ENCODE assay signal across 16 cellular contexts in the genomic region with DNA sequence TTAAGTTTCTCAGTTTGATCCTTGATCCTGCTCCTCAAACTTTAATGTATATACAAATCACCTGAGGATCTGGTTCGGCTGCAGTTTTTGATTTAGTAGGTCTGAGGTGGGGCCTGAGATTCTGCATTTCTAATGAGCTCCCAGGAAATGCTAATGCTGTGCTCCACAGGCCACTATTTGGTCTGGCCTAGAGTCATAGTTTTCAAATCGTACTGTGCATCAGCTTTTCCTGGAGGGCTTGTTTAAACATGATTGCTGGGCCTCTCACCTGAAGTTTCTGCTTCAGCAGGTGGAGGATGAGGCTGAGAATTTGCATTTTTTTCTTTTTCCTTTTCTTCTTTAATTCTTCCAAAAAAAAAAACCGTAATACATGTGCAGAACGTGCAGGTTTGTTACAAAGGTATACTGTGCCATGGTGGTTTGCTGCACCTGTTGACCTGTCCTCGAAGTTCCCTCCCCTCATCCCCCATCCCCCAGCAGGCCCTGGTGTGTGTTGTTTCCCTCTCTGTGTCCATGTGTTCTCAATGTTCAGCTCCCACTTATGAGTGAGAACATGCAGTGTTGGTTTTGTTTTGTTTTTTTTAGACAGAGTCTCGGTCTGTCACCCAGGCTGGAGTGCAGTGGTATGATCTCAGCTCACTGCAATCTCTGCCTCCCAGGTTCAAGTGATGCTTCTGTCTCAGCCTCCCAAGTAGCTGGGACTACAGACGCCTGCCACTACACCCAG. TPM values are rescaled to one million over a fixed set of nuclear protein-coding genes. Genes with fewer than 3 reads are reported as not detected.
DNase-seq lines count a peak whose midpoint lies in the region; ATAC-seq, FAIRE-seq and TF ChIP-seq lines count a peak whose summit lies in the region.
"Had no signal": no experiment of that assay in that cellular context is flagged by ENCODE, and none has a peak within 500 bp of the region (broad histone marks: within the 10 kb centered on the region; RNA-seq: fewer than 3 reads in every experiment).

No MANE protein-coding gene starts in this region.

- H3K4me3 Mint-ChIP-seq in CD4-positive, CD25-positive, alpha-beta regulatory T cell: no peak overlapping the region
- H3K4me3 Mint-ChIP-seq: CD8-positive, alpha-beta T cell had no signal

- peaks cover 0 to 2% (median 0%) of the 10 kb centered on the region in 7 donors for H3K9me3 Mint-ChIP-seq in CD4-positive, CD25-positive, alpha-beta regulatory T cell
- H3K9me3 Mint-ChIP-seq: CD8-positive, alpha-beta T cell had no signal

- peak overlapping the region; percentile 65 to 91 (median 71) for H3K27ac Mint-ChIP-seq in CD4-positive, CD25-positive, alpha-beta regulatory T cell
- H3K27ac Mint-ChIP-seq: CD8-positive, alpha-beta T cell had no signal

- no peaks in the 10 kb centered on the region for H3K4me1 ChIP-seq in CD4-positive, CD25-positive, alpha-beta regulatory T cell (ENCODE audit: control insufficient read depth, insufficient read depth, low read length, poor library complexity, severe bottlenecking)
- H3K4me1 ChIP-seq in keratinocyte (ENCODE audit: control insufficient read depth, extremely low read depth, insufficient read depth, low read length): peaks cover 6% of the 10 kb centered on the region
- H3K4me1 ChIP-seq: BE2C had no signal

- no peaks in the 10 kb centered on the region for H3K27me3 ChIP-seq in CD4-positive, CD25-positive, alpha-beta regulatory T cell (ENCODE audit: control insufficient read depth, insufficient read depth, low read length)
- H3K27me3 ChIP-seq in bronchial epithelial cell (ENCODE audit: control insufficient read depth, insufficient read depth, low read length) (no peaks in the 10 kb centered on the region), keratinocyte (ENCODE audit: control insufficient read depth, extremely low read depth, insufficient read depth, low read length) (no peaks in the 10 kb centered on the region)
- H3K27me3 ChIP-seq: BE2C had no signal

- H3K9ac ChIP-seq in keratinocyte (ENCODE audit: control insufficient read depth, extremely low read depth, insufficient read depth, low read length): no peak overlapping the region

- H3K36me3 Mint-ChIP-seq in CD4-positive, CD25-positive, alpha-beta regulatory T cell: no peaks in the 10 kb centered on the region
- H3K36me3 Mint-ChIP-seq: CD8-positive, alpha-beta T cell had no signal

- no peaks in the 10 kb centered on the region for H3K9me3 ChIP-seq in CD4-positive, CD25-positive, alpha-beta regulatory T cell (ENCODE audit: control insufficient read depth in 2 of 2, low read length in 2 of 2)
- no peaks in the 10 kb centered on the region for H3K9me3 ChIP-seq in keratinocyte (ENCODE audit: control insufficient read depth, low read depth, low read length)
- H3K9me3 ChIP-seq: BE2C had no signal

- no peaks in the 10 kb centered on the region for H4K20me1 ChIP-seq in keratinocyte (ENCODE audit: control insufficient read depth, extremely low read depth, insufficient read depth, low read length)

- H3K79me2 ChIP-seq in keratinocyte (ENCODE audit: control insufficient read depth, insufficient read depth, low read length): no peaks in the 10 kb centered on the region

- TF ChIP-seq CTCF in bronchial epithelial cell (IDR thresholded peaks at IDR 0.05; ENCODE audit: insufficient read depth, low read length, severe bottlenecking): no peak
- TF ChIP-seq CTCF in keratinocyte (optimal IDR thresholded peaks at IDR 0.05 in 1 of 3, IDR thresholded peaks at IDR 0.05 in 1 of 3, conservative IDR thresholded peaks at IDR 0.05 in 1 of 3; ENCODE audit: extremely low read depth in 1 of 3, insufficient read depth in 2 of 3, low read length in 3 of 3): no peak

- peaks cover 5 to 21% (median 11%) of the 10 kb centered on the region in 4 donors for H3K4me1 Mint-ChIP-seq in CD4-positive, CD25-positive, alpha-beta regulatory T cell

- no peak overlapping the region for H3K4me2 ChIP-seq in keratinocyte (ENCODE audit: control insufficient read depth, extremely low read depth, insufficient read depth, low read depth, low read length)

- DNase-seq in CD4-positive, CD25-positive, alpha-beta regulatory T cell: no peak
- DNase-seq in HPDE6-E6E7 (ENCODE audit: extremely low spot score) (peak; percentile 34), bronchial epithelial cell (ENCODE audit: low read depth) (peak; percentile 81), keratinocyte (ENCODE audit: low read depth, low spot score) (no peak)
- DNase-seq in activated CD4-positive, alpha-beta T cell treated with anti-CD3 and anti-CD28 coated beads, Interleukin-2, amount 50 U/mL, for 48 hours: no peak
- DNase-seq: BE2C; CD8-positive, alpha-beta T cell; H7; IMR-90; Kasumi-1; NCI-H1417 treated with DMSO at 0.1 percent for 48 hours; NCI-H2029 treated with DMSO at 0.1 percent for 48 hours; NCI-H524 had no signal

- no peaks in the 10 kb centered on the region for H3K9me1 ChIP-seq in keratinocyte (ENCODE audit: control insufficient read depth, extremely low read depth, insufficient read depth, low read length)

- dilution Hi-C loops in keratinocyte (cut with MboI; ENCODE audit: extremely low pct_ligation_motif_present, low sequenced_read_pairs): no loop called here

- H3K27me3 Mint-ChIP-seq in CD4-positive, CD25-positive, alpha-beta regulatory T cell: no peaks in the 10 kb centered on the region

- FAIRE-seq in bronchial epithelial cell (lab: Jason Lieb, UNC) (no peak), keratinocyte (lab: Jason Lieb, UNC) (peak; percentile 82)

- no peak overlapping the region for H3K27ac ChIP-seq in CD4-positive, CD25-positive, alpha-beta regulatory T cell (ENCODE audit: insufficient read depth, low read length, poor library complexity, severe bottlenecking)
- no peak overlapping the region for H3K27ac ChIP-seq in keratinocyte (ENCODE audit: control insufficient read depth, insufficient read depth, low read length)

- H3K36me3 ChIP-seq in CD4-positive, CD25-positive, alpha-beta regulatory T cell (ENCODE audit: control insufficient read depth, insufficient read depth, low read length): no peaks in the 10 kb centered on the region
- no peaks in the 10 kb centered on the region for H3K36me3 ChIP-seq in bronchial epithelial cell (ENCODE audit: control insufficient read depth, insufficient read depth, low read length)
- no peaks in the 10 kb centered on the region for H3K36me3 ChIP-seq in keratinocyte (ENCODE audit: control insufficient read depth in 2 of 2, extremely low read depth in 1 of 2, insufficient read depth in 2 of 2, low read length in 2 of 2)
- H3K36me3 ChIP-seq: BE2C had no signal

- peak overlapping the region; percentile 62 for H2AFZ ChIP-seq in keratinocyte (ENCODE audit: control insufficient read depth, low read length)

- ATAC-seq in CD4-positive, CD25-positive, alpha-beta regulatory T cell (ENCODE audit: low read depth in 2 of 2): no peak
- ATAC-seq in HG03159 (IDR thresholded peaks at IDR 0.05; ENCODE audit: unreplicated experiment) (no peak), GM19395 (IDR thresholded peaks at IDR 0.05; ENCODE audit: unreplicated experiment) (no peak)
- ATAC-seq: CD8-positive, alpha-beta T cell had no signal

- no peak overlapping the region for H3K4me3 ChIP-seq in CD4-positive, CD25-positive, alpha-beta regulatory T cell (ENCODE audit: low read depth, low read length)
- H3K4me3 ChIP-seq in bronchial epithelial cell (ENCODE audit: low read depth, low read length) (no peak overlapping the region), keratinocyte (ENCODE audit: control insufficient read depth in 2 of 3, extremely low read depth in 1 of 3, insufficient read depth in 2 of 3, low read depth in 1 of 3, low read length in 3 of 3) (no peak overlapping the region)

RNA-seq across cellular contexts. Expression of gene CD28, which starts 42.2 kb away (rescaled TPM):
- 235 TPM for total RNA-seq in CD4-positive, CD25-positive, alpha-beta regulatory T cell
- polyA plus RNA-seq in CD4-positive, CD25-positive, alpha-beta regulatory T cell: 100 to 1,000 TPM in 3 of 4 donors, 10 to 100 TPM in 1; 92.6 to 184 (median 130) TPM
- total RNA-seq in bronchial epithelial cell: not detected in 2 replicates
- 0.01 TPM in 1 of 3 replicates, not detected in the others for polyA plus RNA-seq in keratinocyte
- not detected for polyA plus RNA-seq in keratinocyte (2011; ENCODE audit: low read depth)
- polyA plus RNA-seq in keratinocyte (2011; cell fraction: cytosol; rRNA removed): not detected in 2 replicates
- not detected in 2 replicates for polyA plus RNA-seq in keratinocyte (2011; cell fraction: nucleus; rRNA removed)
- not detected in 2 replicates for polyA plus RNA-seq in keratinocyte (2012; ENCODE audit: low replicate concordance)
- polyA minus RNA-seq in keratinocyte: not detected in 3 replicates
- not detected for polyA minus RNA-seq in keratinocyte (2011; cell fraction: cytosol; rRNA and poly(A)+ RNA removed)
- polyA minus RNA-seq in keratinocyte (2011; cell fraction: nucleus; rRNA and poly(A)+ RNA removed): not detected in 2 replicates
- total RNA-seq: Daoy, H7, IMR-90 had no signal
- polyA plus RNA-seq: IMR-90 had no signal

Comparison
In these comparisons a context has a peak if more than half of its experiments do, and no peak if none do; other contexts are left out.
1. DNase-seq: peak in HPDE6-E6E7 (single experiment) and bronchial epithelial cell (single experiment); none in CD4-positive, CD25-positive, alpha-beta regulatory T cell (0 of 3), keratinocyte (single experiment) and activated CD4-positive, alpha-beta T cell treated with anti-CD3 and anti-CD28 coated beads, Interleukin-2, amount 50 U/mL, for 48 hours (0 of 2).
2. RNA of gene CD28, which starts 42.2 kb away (total RNA-seq): 235 TPM in CD4-positive, CD25-positive, alpha-beta regulatory T cell (single experiment); not detected in bronchial epithelial cell; every median in the first group is over 100 times any median in the second.